In genomic region chr11:117232022-117232878, GRCh38 we compare ENCODE assay signal across 8 cellular contexts. TPM values are rescaled to one million over a fixed set of nuclear protein-coding genes. Genes with fewer than 3 reads are reported as not detected.
DNase-seq lines count a peak whose midpoint lies in the region; ATAC-seq and TF ChIP-seq lines count a peak whose summit lies in the region.

TSS of gene PCSK7 (minus strand) at chr11:117232073. CDS start at chr11:117229844, 2,229 bp downstream.
TSS of gene RNF214 (plus strand) at chr11:117232671. CDS start at chr11:117234273, 1,602 bp downstream.

- H3K9me3 ChIP-seq in right lobe of liver, result no peaks in the 10 kb centered on the region

- 0% methylated on average over 10 of the region's 104 CpGs for WGBS in right lobe of liver (ENCODE audit: insufficient coverage, low coverage, low lambda C conversion rate, missing lambda C conversion rate)

- TF ChIP-seq CTCF in AG10803 (conservative IDR thresholded peaks at IDR 0.05; ENCODE audit: low read length), result peak; percentile 48
- peak; percentile 85 to 99 (median 95) for TF ChIP-seq CTCF in right lobe of liver (IDR thresholded peaks at IDR 0.05)

- DNase-seq in AG10803 (ENCODE audit: low read depth), result peak; percentile 64
- peak; percentile 61 for DNase-seq in NCI-H510A (lab: John Stamatoyannopoulos, UW)
- DNase-seq in activated CD4-positive, alpha-beta T cell treated with anti-CD3 and anti-CD28 coated beads, Interleukin-2, amount 50 U/mL, for 24 hours (ENCODE audit: low read depth in 1 of 2, low spot score in 1 of 2), result peak; percentile 57 to 68
- peak; percentile 36 to 78 for DNase-seq in dermis microvascular lymphatic vessel endothelial cell (ENCODE audit: low read depth in 2 of 2)
- DNase-seq in right lobe of liver, result peak; percentile 85
- peak; percentile 76 to 78 for DNase-seq in stimulated activated CD4-positive, alpha-beta T cell treated with anti-CD3 and anti-CD28 coated beads, Interleukin-4, amount 100 ng/mL, for 4 hours

- H3K4me3 ChIP-seq in AG10803 (ENCODE audit: low read length) (peak within 1 kb of the TSS; percentile 87), right lobe of liver (peak within 1 kb of the TSS; percentile 96 to 99 (median 97))

- H3K36me3 ChIP-seq in right lobe of liver, result peaks cover 0 to 21% (median 7%) of the 10 kb centered on the region in 4 donors

- ATAC-seq in GM18907 (IDR thresholded peaks at IDR 0.05; ENCODE audit: unreplicated experiment) (peak; percentile 70), HG03159 (IDR thresholded peaks at IDR 0.05; ENCODE audit: unreplicated experiment) (peak; percentile 63), right lobe of liver (peak; percentile 89 to 97 (median 92))

- no peaks in the 10 kb centered on the region for H3K27me3 ChIP-seq in right lobe of liver

- TF ChIP-seq POLR2A in right lobe of liver (IDR thresholded peaks at IDR 0.05), result peak; percentile 79

- H3K27ac ChIP-seq in right lobe of liver, result peak within 1 kb of the TSS; percentile 80 to 89 (median 83)

- H3K4me1 ChIP-seq in right lobe of liver, result peaks cover 0 to 18% (median 6%) of the 10 kb centered on the region in 4 donors

- intact Hi-C loops in right lobe of liver (cut with DNase I), result no loop called here

RNA-seq across cellular contexts. Expression of gene PCSK7, which starts in this region (rescaled TPM):
- total RNA-seq in dermis microvascular lymphatic vessel endothelial cell (31.1 and 33.9 TPM in 2 replicates), right lobe of liver (10 to 100 TPM; 19.3 to 28.5 (median 25.8) TPM)

RNA-seq across cellular contexts. Expression of gene RNF214, which starts in this region (rescaled TPM):
- total RNA-seq in dermis microvascular lymphatic vessel endothelial cell (5.4 and 7.6 TPM in 2 replicates), right lobe of liver (1 to 10 TPM; 5.6 to 9.4 (median 7.3) TPM)

Comparison
In these comparisons a context has a peak if more than half of its experiments do, and no peak if none do; other contexts are left out.
1. Peak in every context shown above with its lines: DNase-seq, ATAC-seq, H3K4me3 ChIP-seq and H3K27ac ChIP-seq.